ENCODE assay signal across 10 cellular contexts in genomic region chr12:63319386-63319785, GRCh38.
DNase-seq lines count a peak whose midpoint lies in the region; ATAC-seq, FAIRE-seq and TF ChIP-seq lines count a peak whose summit lies in the region.
"Had no signal": no experiment of that assay in that cellular context is flagged by ENCODE, and none has a peak within 500 bp of the region (broad histone marks: within the 10 kb centered on the region; RNA-seq: fewer than 3 reads in every experiment).

No MANE protein-coding gene starts in this region.

- no peaks in the 10 kb centered on the region for H4K20me1 ChIP-seq in HCT116 (ENCODE audit: insufficient read depth)

- no peaks in the 10 kb centered on the region for H3K9me3 Mint-ChIP-seq in activated naive CD4-positive, alpha-beta T cell treated with anti-CD3 and anti-CD28 coated beads, Interleukin-2, amount 10 ng/mL, durations not matched to agents 7 days and 5 days
- H3K9me3 Mint-ChIP-seq: activated CD8-positive, alpha-beta T cell treated with anti-CD3 and anti-CD28 coated beads for 36 hours had no signal

- H3K27ac Mint-ChIP-seq in activated naive CD4-positive, alpha-beta T cell treated with anti-CD3 and anti-CD28 coated beads, Interleukin-2, amount 10 ng/mL, durations not matched to agents 7 days and 5 days = no peak overlapping the region
- H3K27ac Mint-ChIP-seq: activated CD8-positive, alpha-beta T cell treated with anti-CD3 and anti-CD28 coated beads for 36 hours; effector memory CD8-positive, alpha-beta T cell had no signal

- H3K4me3 Mint-ChIP-seq in activated naive CD4-positive, alpha-beta T cell treated with anti-CD3 and anti-CD28 coated beads, Interleukin-2, amount 10 ng/mL, durations not matched to agents 7 days and 5 days = no peak overlapping the region
- H3K4me3 Mint-ChIP-seq: activated CD8-positive, alpha-beta T cell treated with anti-CD3 and anti-CD28 coated beads for 36 hours; effector memory CD8-positive, alpha-beta T cell had no signal

- no peaks in the 10 kb centered on the region for H3K4me1 Mint-ChIP-seq in activated naive CD4-positive, alpha-beta T cell treated with anti-CD3 and anti-CD28 coated beads, Interleukin-2, amount 10 ng/mL, durations not matched to agents 7 days and 5 days

- H3K79me2 ChIP-seq in HCT116 (ENCODE audit: insufficient read depth, low read length) = no peaks in the 10 kb centered on the region

- ATAC-seq in GM18517 (IDR thresholded peaks at IDR 0.05; ENCODE audit: unreplicated experiment) (peak; percentile 91), HCT116 (peak; percentile 91), GM21528 (IDR thresholded peaks at IDR 0.05; ENCODE audit: low FRiP score, unreplicated experiment) (no peak)
- ATAC-seq: activated CD8-positive, alpha-beta T cell treated with anti-CD3 and anti-CD28 coated beads for 36 hours; effector memory CD8-positive, alpha-beta T cell had no signal

- H3K4me2 ChIP-seq in HCT116 (ENCODE audit: low read length) = no peak overlapping the region

- RAD21 ChIA-PET in HCT116 (lab: Charles Lee; ENCODE audit: low non-redundant PET in 1 of 2, low total read pairs in 2 of 2, uncharacterized antibody in 2 of 2, unreplicated experiment in 2 of 2) = no interaction called here

- H3K9me2 ChIP-seq in HCT116 (ENCODE audit: insufficient read depth) = no peaks in the 10 kb centered on the region

- H3K27ac ChIP-seq in HCT116 (ENCODE audit: low read depth, low read length) = no peak overlapping the region

- DNase-seq in HCT116 (ENCODE audit: low read depth, low spot score) (peak; percentile 39), NCI-H226 (peak; percentile 71), iPS-NIHi11 (ENCODE audit: low spot score) (peak; percentile 22), GM19239 (ENCODE audit: insufficient read length, low spot score) (no peak), dedifferentiated amniotic fluid mesenchymal stem cell (ENCODE audit: extremely low spot score) (no peak)
- DNase-seq in activated naive CD4-positive, alpha-beta T cell treated with anti-CD3 and anti-CD28 coated beads, Interleukin-2, amount 10 ng/mL, durations not matched to agents 7 days and 5 days = no peak
- DNase-seq: activated CD8-positive, alpha-beta T cell treated with anti-CD3 and anti-CD28 coated beads for 36 hours; effector memory CD8-positive, alpha-beta T cell had no signal

- H3K4me1 ChIP-seq in HCT116 (ENCODE audit: control insufficient read depth in 1 of 2, insufficient read depth in 2 of 2, low read length in 2 of 2) = peaks cover 0 to 12% of the 10 kb centered on the region in 2 experiments; a peak in 1 of 4 replicates

- H3K9me3 ChIP-seq in HCT116 (ENCODE audit: control insufficient read depth in 1 of 2, insufficient read depth in 1 of 2, low read depth in 1 of 2, low read length in 2 of 2) = no peaks in the 10 kb centered on the region

- H3K27me3 Mint-ChIP-seq in activated naive CD4-positive, alpha-beta T cell treated with anti-CD3 and anti-CD28 coated beads, Interleukin-2, amount 10 ng/mL, durations not matched to agents 7 days and 5 days = no peaks in the 10 kb centered on the region
- H3K27me3 Mint-ChIP-seq: activated CD8-positive, alpha-beta T cell treated with anti-CD3 and anti-CD28 coated beads for 36 hours; effector memory CD8-positive, alpha-beta T cell had no signal

- no peak for FAIRE-seq in GM19239 (lab: Jason Lieb, UNC)

- peak; percentile 65 for TF ChIP-seq RAD21 in HCT116 (IDR thresholded peaks at IDR 0.05; ENCODE audit: low read depth)

- intact Hi-C loops in HCT116 (cut with micrococcal nuclease) = no loop called here

- CTCF ChIA-PET in HCT116 (lab: Charles Lee) = no interaction called here
- CTCF ChIA-PET in activated naive CD4-positive, alpha-beta T cell treated with anti-CD3 and anti-CD28 coated beads, Interleukin-2, amount 10 ng/mL, durations not matched to agents 7 days and 5 days (lab: Charles Lee) = no interaction called here

- no peak overlapping the region for H3K4me3 ChIP-seq in HCT116 (replicated peaks in 1 of 2; ENCODE audit: low read depth in 1 of 2, low read length in 2 of 2)

- TF ChIP-seq CTCF in HCT116 (IDR thresholded peaks at IDR 0.05 in 2 of 3, conservative IDR thresholded peaks at IDR 0.05 in 1 of 3; ENCODE audit: borderline replicate concordance in 1 of 3, insufficient read depth in 1 of 3, low read depth in 2 of 3, low read length in 2 of 3) = peak; percentile 7 to 31 (median 24); a peak in 1 of 6 replicates

- H3K9ac ChIP-seq in HCT116 (ENCODE audit: low read length) = no peak overlapping the region

- POLR2A ChIA-PET in HCT116 (lab: Charles Lee) = interaction anchor here (0.6 kb wide), 1 partner anchor 367 kb away, joined by 3 read pairs; no protein-coding TSS in a partner anchor

- TF ChIP-seq POLR2A in HCT116 (IDR thresholded peaks at IDR 0.05; ENCODE audit: borderline replicate concordance, extremely low read depth, insufficient read depth, insufficient read length) = no peak

- H3K36me3 ChIP-seq in HCT116 (ENCODE audit: control insufficient read depth in 1 of 2, insufficient read depth in 2 of 2, low read length in 2 of 2) = no peaks in the 10 kb centered on the region

- H3K27me3 ChIP-seq in HCT116 (ENCODE audit: insufficient read depth, low read length) = no peaks in the 10 kb centered on the region

- H3K36me3 Mint-ChIP-seq in activated naive CD4-positive, alpha-beta T cell treated with anti-CD3 and anti-CD28 coated beads, Interleukin-2, amount 10 ng/mL, durations not matched to agents 7 days and 5 days = no peaks in the 10 kb centered on the region

- BruUV-seq in HCT116 (replicated peaks; lab: Mats Ljungman, UMichigan) = no TSS peak

- H2AFZ ChIP-seq in HCT116 (ENCODE audit: low read depth, low read length, poor library complexity, severe bottlenecking) = peak overlapping the region; percentile 11

TF ChIP-seq in HCT116, 20 proteins besides CTCF, POLR2A, EP300 and RAD21:
- TF ChIP-seq FOSL1 (IDR thresholded peaks at IDR 0.05; ENCODE audit: low read depth) (0 out of 2 replicates have a peak, but pooled peaks have one; percentile 13), SRF (IDR thresholded peaks at IDR 0.05; ENCODE audit: low read depth) (no peak)

Comparison
In these comparisons a context has a peak if more than half of its experiments do, and no peak if none do; other contexts are left out.
1. DNase-seq: peak in HCT116 (single experiment), NCI-H226 (single experiment) and iPS-NIHi11 (single experiment); none in GM19239 (single experiment), activated naive CD4-positive, alpha-beta T cell treated with anti-CD3 and anti-CD28 coated beads, Interleukin-2, amount 10 ng/mL, durations not matched to agents 7 days and 5 days (single experiment) and dedifferentiated amniotic fluid mesenchymal stem cell (single experiment).